ENCODE assay signal across 1 cellular context in genomic region chr3:15052335-15053242, GRCh38.
TF ChIP-seq lines count a peak whose summit lies in the region.

No MANE protein-coding gene starts in this region.

TF ChIP-seq in GM23338, 12 proteins besides CTCF, POLR2A, EP300 and RAD21 (continued from another document):
- TF ChIP-seq, protein P1, sequence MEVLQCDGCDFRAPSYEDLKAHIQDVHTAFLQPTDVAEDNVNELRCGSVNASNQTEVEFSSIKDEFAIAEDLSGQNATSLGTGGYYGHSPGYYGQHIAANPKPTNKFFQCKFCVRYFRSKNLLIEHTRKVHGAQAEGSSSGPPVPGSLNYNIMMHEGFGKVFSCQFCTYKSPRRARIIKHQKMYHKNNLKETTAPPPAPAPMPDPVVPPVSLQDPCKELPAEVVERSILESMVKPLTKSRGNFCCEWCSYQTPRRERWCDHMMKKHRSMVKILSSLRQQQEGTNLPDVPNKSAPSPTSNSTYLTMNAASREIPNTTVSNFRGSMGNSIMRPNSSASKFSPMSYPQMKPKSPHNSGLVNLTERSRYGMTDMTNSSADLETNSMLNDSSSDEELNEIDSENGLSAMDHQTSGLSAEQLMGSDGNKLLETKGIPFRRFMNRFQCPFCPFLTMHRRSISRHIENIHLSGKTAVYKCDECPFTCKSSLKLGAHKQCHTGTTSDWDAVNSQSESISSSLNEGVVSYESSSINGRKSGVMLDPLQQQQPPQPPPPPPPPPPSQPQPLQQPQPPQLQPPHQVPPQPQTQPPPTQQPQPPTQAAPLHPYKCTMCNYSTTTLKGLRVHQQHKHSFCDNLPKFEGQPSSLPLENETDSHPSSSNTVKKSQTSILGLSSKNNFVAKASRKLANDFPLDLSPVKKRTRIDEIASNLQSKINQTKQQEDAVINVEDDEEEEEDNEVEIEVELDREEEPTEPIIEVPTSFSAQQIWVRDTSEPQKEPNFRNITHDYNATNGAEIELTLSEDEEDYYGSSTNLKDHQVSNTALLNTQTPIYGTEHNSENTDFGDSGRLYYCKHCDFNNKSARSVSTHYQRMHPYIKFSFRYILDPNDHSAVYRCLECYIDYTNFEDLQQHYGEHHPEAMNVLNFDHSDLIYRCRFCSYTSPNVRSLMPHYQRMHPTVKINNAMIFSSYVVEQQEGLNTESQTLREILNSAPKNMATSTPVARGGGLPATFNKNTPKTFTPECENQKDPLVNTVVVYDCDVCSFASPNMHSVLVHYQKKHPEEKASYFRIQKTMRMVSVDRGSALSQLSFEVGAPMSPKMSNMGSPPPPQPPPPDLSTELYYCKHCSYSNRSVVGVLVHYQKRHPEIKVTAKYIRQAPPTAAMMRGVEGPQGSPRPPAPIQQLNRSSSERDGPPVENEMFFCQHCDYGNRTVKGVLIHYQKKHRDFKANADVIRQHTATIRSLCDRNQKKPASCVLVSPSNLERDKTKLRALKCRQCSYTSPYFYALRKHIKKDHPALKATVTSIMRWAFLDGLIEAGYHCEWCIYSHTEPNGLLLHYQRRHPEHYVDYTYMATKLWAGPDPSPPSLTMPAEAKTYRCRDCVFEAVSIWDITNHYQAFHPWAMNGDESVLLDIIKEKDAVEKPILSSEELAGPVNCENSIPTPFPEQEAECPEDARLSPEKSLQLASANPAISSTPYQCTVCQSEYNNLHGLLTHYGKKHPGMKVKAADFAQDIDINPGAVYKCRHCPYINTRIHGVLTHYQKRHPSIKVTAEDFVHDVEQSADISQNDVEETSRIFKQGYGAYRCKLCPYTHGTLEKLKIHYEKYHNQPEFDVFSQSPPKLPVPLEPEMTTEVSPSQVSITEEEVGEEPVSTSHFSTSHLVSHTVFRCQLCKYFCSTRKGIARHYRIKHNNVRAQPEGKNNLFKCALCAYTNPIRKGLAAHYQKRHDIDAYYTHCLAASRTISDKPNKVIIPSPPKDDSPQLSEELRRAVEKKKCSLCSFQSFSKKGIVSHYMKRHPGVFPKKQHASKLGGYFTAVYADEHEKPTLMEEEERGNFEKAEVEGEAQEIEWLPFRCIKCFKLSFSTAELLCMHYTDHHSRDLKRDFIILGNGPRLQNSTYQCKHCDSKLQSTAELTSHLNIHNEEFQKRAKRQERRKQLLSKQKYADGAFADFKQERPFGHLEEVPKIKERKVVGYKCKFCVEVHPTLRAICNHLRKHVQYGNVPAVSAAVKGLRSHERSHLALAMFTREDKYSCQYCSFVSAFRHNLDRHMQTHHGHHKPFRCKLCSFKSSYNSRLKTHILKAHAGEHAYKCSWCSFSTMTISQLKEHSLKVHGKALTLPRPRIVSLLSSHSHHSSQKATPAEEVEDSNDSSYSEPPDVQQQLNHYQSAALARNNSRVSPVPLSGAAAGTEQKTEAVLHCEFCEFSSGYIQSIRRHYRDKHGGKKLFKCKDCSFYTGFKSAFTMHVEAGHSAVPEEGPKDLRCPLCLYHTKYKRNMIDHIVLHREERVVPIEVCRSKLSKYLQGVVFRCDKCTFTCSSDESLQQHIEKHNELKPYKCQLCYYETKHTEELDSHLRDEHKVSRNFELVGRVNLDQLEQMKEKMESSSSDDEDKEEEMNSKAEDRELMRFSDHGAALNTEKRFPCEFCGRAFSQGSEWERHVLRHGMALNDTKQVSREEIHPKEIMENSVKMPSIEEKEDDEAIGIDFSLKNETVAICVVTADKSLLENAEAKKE (CRISPR knock-in tag; IDR thresholded peaks at IDR 0.05), result no peak
- TF ChIP-seq REST (IDR thresholded peaks at IDR 0.05; ENCODE audit: unreplicated experiment) (no peak), POLR2AphosphoS5 (IDR thresholded peaks at IDR 0.05; ENCODE audit: low read depth) (no peak), ZNF114 (CRISPR knock-in tag; IDR thresholded peaks at IDR 0.05) (no peak)
